Comparison of ENCODE assay signal across 8 cellular contexts in the genomic region with DNA sequence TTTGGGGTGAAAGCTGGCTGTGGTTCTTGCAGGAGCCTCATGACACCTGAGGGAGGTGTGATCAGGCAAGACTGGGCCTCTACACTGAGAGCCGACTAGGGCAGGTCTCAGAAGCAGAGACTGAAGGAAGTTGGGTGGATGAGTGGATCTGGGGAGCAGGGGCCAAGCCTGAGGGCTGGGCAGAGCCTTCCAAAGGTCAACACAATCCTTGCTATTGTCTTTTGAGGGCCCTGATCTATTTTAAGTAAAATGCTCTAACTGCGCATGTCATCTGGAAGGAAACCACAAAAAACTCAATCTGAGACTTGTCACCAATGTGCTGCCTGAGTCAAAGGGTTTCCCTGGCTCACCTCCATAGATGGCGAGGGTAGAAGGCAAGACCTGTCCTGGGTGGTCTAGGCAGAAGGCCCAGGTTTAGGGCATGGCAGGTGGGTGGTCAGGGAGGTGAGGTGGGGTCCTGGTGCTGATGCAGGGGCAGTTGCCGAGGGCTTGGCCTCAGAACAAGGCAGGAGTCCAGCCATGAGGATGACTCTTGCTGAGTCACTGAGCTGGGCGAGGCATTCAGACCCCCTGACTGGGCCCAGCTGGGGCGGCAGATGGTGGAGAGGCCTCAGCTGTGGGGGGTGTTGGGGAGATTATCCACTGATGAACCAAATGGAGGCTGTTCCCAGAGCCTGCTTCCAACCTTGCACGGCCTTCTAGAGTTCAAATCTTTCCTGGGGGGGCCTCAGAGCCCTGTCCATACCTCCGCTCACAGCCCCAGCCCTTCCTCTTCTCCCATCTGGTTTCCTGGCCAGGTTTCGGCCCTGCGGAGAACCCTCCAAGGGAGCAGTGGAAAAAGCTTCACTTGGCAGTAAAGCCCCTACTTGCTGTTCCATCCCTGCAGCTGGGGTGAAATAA. TPM values are rescaled to one million over a fixed set of nuclear protein-coding genes. Genes with fewer than 3 reads are reported as not detected.
DNase-seq lines count a peak whose midpoint lies in the region; ATAC-seq, FAIRE-seq and TF ChIP-seq lines count a peak whose summit lies in the region.

No MANE protein-coding gene starts in this region.

- intact Hi-C loops in body of pancreas (cut with DNase I) (no loop called here), kidney (cut with DNase I) (no loop called here)

- H2AFZ ChIP-seq in OCI-LY3 (ENCODE audit: low read depth, low read length): no peak overlapping the region

- H3K4me3 ChIP-seq in OCI-LY3 (ENCODE audit: low read length) (no peak overlapping the region), body of pancreas (no peak overlapping the region), kidney (ENCODE audit: low read length in 2 of 2) (no peak overlapping the region)

- no peak overlapping the region for H3K27ac ChIP-seq in OCI-LY3 (ENCODE audit: low read length)
- H3K27ac ChIP-seq in body of pancreas: peak overlapping the region; percentile 70 to 86 (median 78)
- peak overlapping the region; percentile 48 to 70 for H3K27ac ChIP-seq in kidney (ENCODE audit: low read depth in 2 of 2, low read length in 2 of 2)

- H3K36me3 ChIP-seq in OCI-LY3 (replicated peaks; ENCODE audit: low read depth, low read length) (peaks cover 16% of the 10 kb centered on the region), body of pancreas (replicated peaks in 1 of 2; ENCODE audit: insufficient read depth in 1 of 2, low read depth in 2 of 2) (no peaks in the 10 kb centered on the region), kidney (ENCODE audit: control insufficient read depth in 1 of 2, insufficient read depth in 2 of 2, low read length in 2 of 2) (peaks cover 4% of the 10 kb centered on the region in 2 donors)

- H3K9me3 ChIP-seq in OCI-LY3 (ENCODE audit: insufficient read depth, low read length) (no peaks in the 10 kb centered on the region), body of pancreas (no peaks in the 10 kb centered on the region), kidney (ENCODE audit: control insufficient read depth in 1 of 2, low read length in 2 of 2) (no peaks in the 10 kb centered on the region)

- no peak for FAIRE-seq in kidney (lab: Jason Lieb, UNC)

- no peak overlapping the region for H3K9ac ChIP-seq in OCI-LY3 (ENCODE audit: low read length)
- H3K9ac ChIP-seq in kidney (ENCODE audit: low read length in 2 of 2): peak overlapping the region in 1 of 2 donors; percentile 31

- 0 out of 2 replicates have a peak, but pooled peaks cover 5% of the 10 kb centered on the region for H4K20me1 ChIP-seq in OCI-LY3 (ENCODE audit: insufficient read depth, low read length)

- H3K27me3 ChIP-seq in OCI-LY3 (ENCODE audit: low read depth, low read length) (0 out of 2 replicates have a peak, but pooled peaks cover 2% of the 10 kb centered on the region), body of pancreas (no peaks in the 10 kb centered on the region)

- TF ChIP-seq CTCF in GM10266 (IDR thresholded peaks at IDR 0.05; ENCODE audit: control insufficient read depth, insufficient read depth, low read depth, missing control alignments): no peak
- no peak for TF ChIP-seq CTCF in OCI-LY3 (IDR thresholded peaks at IDR 0.05; ENCODE audit: low read depth, low read length)
- TF ChIP-seq CTCF in body of pancreas (IDR thresholded peaks at IDR 0.05): no peak
- no peak for TF ChIP-seq CTCF in kidney (IDR thresholded peaks at IDR 0.05; ENCODE audit: borderline replicate concordance, extremely low read depth, insufficient read depth)

- DNase-seq in GM10266 (ENCODE audit: extremely low spot score) (peak; percentile 72), body of pancreas (peak in 1 of 4 donors; percentile 40), kidney (peak; percentile 82), 8988T (no peak), DMS79 (lab: John Stamatoyannopoulos, UW) (no peak)
- peak in 4 of 6 experiments; percentile 15 to 57 (median 35) for DNase-seq in stimulated activated naive CD4-positive, alpha-beta T cell (lab: John Stamatoyannopoulos, UW)

- 73 to 80% methylated on average over 8 to 10 of the region's 10 CpGs for WGBS in body of pancreas, 2 donors

- peak overlapping the region; percentile 16; the same call in 1 of the 2 replicates for H3K4me2 ChIP-seq in OCI-LY3 (ENCODE audit: low read length)

- H3K79me2 ChIP-seq in OCI-LY3 (ENCODE audit: low read length): peaks cover 7% of the 10 kb centered on the region

- ATAC-seq in body of pancreas (no peak), GM18520 (IDR thresholded peaks at IDR 0.05; ENCODE audit: unreplicated experiment) (no peak)

- no peak for TF ChIP-seq POLR2A in body of pancreas (IDR thresholded peaks at IDR 0.05)

- H3K4me1 ChIP-seq in OCI-LY3 (ENCODE audit: low read length) (peaks cover 18% of the 10 kb centered on the region), body of pancreas (peaks cover 97% of the 10 kb centered on the region), kidney (ENCODE audit: control insufficient read depth in 1 of 2, insufficient read depth in 1 of 2, low read depth in 1 of 2, low read length in 2 of 2) (peaks cover 13 to 35% of the 10 kb centered on the region in 2 donors)

RNA-seq across cellular contexts. Expression of a gene that starts 5.1 kb away (rescaled TPM):
- total RNA-seq in body of pancreas: 100 to 1,000 TPM in 1 of 2 donors, 10 to 100 TPM in 1; 75.5 to 139 TPM
- total RNA-seq in kidney: 271 TPM
- polyA plus RNA-seq in kidney (ENCODE audit: insufficient read depth, low read depth, low replicate concordance): 123 TPM

RNA-seq across cellular contexts. Expression of a gene that starts 9.4 kb away (rescaled TPM):
- total RNA-seq in body of pancreas: 10 to 100 TPM; 27.5 to 63.9 TPM
- total RNA-seq in kidney: 23.5 TPM
- 30.0 TPM for polyA plus RNA-seq in kidney (ENCODE audit: insufficient read depth, low read depth, low replicate concordance)

RNA-seq across cellular contexts. Expression of a gene that starts 13.4 kb away (rescaled TPM):
- total RNA-seq in body of pancreas (1 to 10 TPM in 1 of 2 donors, not detected in 1; 1.0 TPM), kidney (1.9 TPM)
- polyA plus RNA-seq in kidney (ENCODE audit: insufficient read depth, low read depth, low replicate concordance): 0.88 TPM

RNA-seq across cellular contexts. Expression of a gene that starts 19.1 kb away (rescaled TPM):
- 100 to 1,000 TPM in 1 of 2 donors, 10 to 100 TPM in 1; 57.9 to 125 TPM for total RNA-seq in body of pancreas
- 137 TPM for total RNA-seq in kidney
- polyA plus RNA-seq in kidney (ENCODE audit: insufficient read depth, low read depth, low replicate concordance): 85.5 TPM

RNA-seq across cellular contexts. Expression of a gene that starts 34.8 kb away (rescaled TPM):
- total RNA-seq in body of pancreas (10 to 100 TPM in 1 of 2 donors, 1 to 10 TPM in 1; 8.9 to 13.7 TPM), kidney (32.3 TPM)
- polyA plus RNA-seq in kidney (ENCODE audit: insufficient read depth, low read depth, low replicate concordance): 42.9 TPM

Comparison
In these comparisons a context has a peak if more than half of its experiments do, and no peak if none do; other contexts are left out.
1. DNase-seq: peak in GM10266 (single experiment), kidney (single experiment) and stimulated activated naive CD4-positive, alpha-beta T cell (4 of 6); none in 8988T (single experiment) and DMS79 (single experiment).